Comparison of ENCODE assay signal across 22 cellular contexts in genomic region chrX:56746996-56747395, GRCh38. TPM values are rescaled to one million over a fixed set of nuclear protein-coding genes. Genes with fewer than 3 reads are reported as not detected.
DNase-seq lines count a peak whose midpoint lies in the region; ATAC-seq and TF ChIP-seq lines count a peak whose summit lies in the region.
"Had no signal": no experiment of that assay in that cellular context is flagged by ENCODE, and none has a peak within 500 bp of the region (broad histone marks: within the 10 kb centered on the region; RNA-seq: fewer than 3 reads in every experiment).

No MANE protein-coding gene starts in this region.

- no peaks in the 10 kb centered on the region for H3K9me2 ChIP-seq in hepatocyte (replicated peaks; ENCODE audit: insufficient read depth)

- no peaks in the 10 kb centered on the region for H3K9me3 ChIP-seq in SJSA1 (replicated peaks)
- H3K9me3 ChIP-seq in hepatocyte (ENCODE audit: low read depth): peaks cover 9% of the 10 kb centered on the region
- H3K9me3 ChIP-seq: MG63 had no signal

- H3K4me3 ChIP-seq in SJSA1 (no peak overlapping the region), hepatocyte (no peak overlapping the region)
- H3K4me3 ChIP-seq: MG63, SK-N-MC had no signal

- no peaks in the 10 kb centered on the region for H3K27me3 Mint-ChIP-seq in Calu3 (ENCODE audit: unreplicated experiment)
- H3K27me3 Mint-ChIP-seq: CD4-positive, alpha-beta memory T cell had no signal

- peak overlapping the region; percentile 32 for H3K27ac Mint-ChIP-seq in Calu3 (ENCODE audit: unreplicated experiment)

- H3K4me1 ChIP-seq in SJSA1 (replicated peaks) (peaks cover 16% of the 10 kb centered on the region), hepatocyte (ENCODE audit: insufficient read depth) (no peaks in the 10 kb centered on the region)

- 97% methylated on average over 1 of the region's 1 CpG for WGBS in hepatocyte (ENCODE audit: low lambda C conversion rate, missing lambda C conversion rate)

- CTCF ChIA-PET in Calu3 (lab: Charles Lee): no interaction called here

- no peak overlapping the region for H2AFZ ChIP-seq in hepatocyte

- BruUV-seq in Calu3 (replicated peaks; lab: Mats Ljungman, UMichigan): no TSS peak

- H3K27ac ChIP-seq in SJSA1: 0 out of 2 replicates have a peak overlapping the region, but pooled peaks have one; percentile 26
- no peak overlapping the region for H3K27ac ChIP-seq in hepatocyte
- H3K27ac ChIP-seq: RWPE1, SK-N-MC had no signal

- intact Hi-C loops in Calu3 (cut with micrococcal nuclease; ENCODE audit: unreplicated experiment): no loop called here

- H4K20me1 ChIP-seq in hepatocyte (ENCODE audit: insufficient read depth, poor library complexity, severe bottlenecking): no peaks in the 10 kb centered on the region

- peak; percentile 81 for ATAC-seq in esophagus mucosa
- ATAC-seq: HepG2, Panc1 had no signal

- H3K36me3 Mint-ChIP-seq in Calu3 (ENCODE audit: insufficient read depth, unreplicated experiment): peaks cover 6% of the 10 kb centered on the region

- H3K9me3 Mint-ChIP-seq in Calu3 (ENCODE audit: low read depth, unreplicated experiment): peaks cover 5% of the 10 kb centered on the region

- TF ChIP-seq CTCF in Calu3 (IDR thresholded peaks at IDR 0.05; ENCODE audit: unreplicated experiment) (no peak), hepatocyte (IDR thresholded peaks at IDR 0.05; ENCODE audit: poor library complexity) (no peak)

- H3K36me3 ChIP-seq in SJSA1 (no peaks in the 10 kb centered on the region), hepatocyte (replicated peaks; ENCODE audit: insufficient read depth, low read depth) (peaks cover under 1% of the 10 kb centered on the region)

- DNase-seq in Calu3 (no peak), EH (ENCODE audit: low read depth) (peak; percentile 45), SJSA1 (ENCODE audit: low read depth in 1 of 2, low spot score in 2 of 2) (no peak), NCI-H1048 (lab: John Stamatoyannopoulos, UW) (no peak), hepatocyte (ENCODE audit: low spot score) (no peak), OCI-M2 (lab: John Stamatoyannopoulos, UW; ENCODE audit: unreplicated experiment) (no peak)
- DNase-seq: C1 segment of cervical spinal cord; CD4-positive, alpha-beta memory T cell; COR-L47; GF-D8; Kasumi-1; MG63; NCI-H2029; NCI-H446 treated with DMSO at 0.1 percent for 48 hours; NCI-H526; NCI-H82; SHP77 treated with DMSO at 0.1 percent for 48 hours had no signal

- no peak overlapping the region for H3K4me2 ChIP-seq in hepatocyte

- H3K4me1 Mint-ChIP-seq in Calu3 (ENCODE audit: low read depth, unreplicated experiment): peaks cover 28% of the 10 kb centered on the region

- no peaks in the 10 kb centered on the region for H3K27me3 ChIP-seq in SJSA1 (replicated peaks)
- H3K27me3 ChIP-seq in hepatocyte: no peaks in the 10 kb centered on the region
- H3K27me3 ChIP-seq: MG63 had no signal

- H3K4me3 Mint-ChIP-seq in Calu3 (ENCODE audit: low read depth, unreplicated experiment): no peak overlapping the region

- peaks cover 58% of the 10 kb centered on the region for H3K79me2 ChIP-seq in hepatocyte

RNA-seq across cellular contexts. Expression of gene NBDY, which starts 18.0 kb away (rescaled TPM):
- total RNA-seq in Calu3 (2022): 57.1 and 65.0 TPM in 2 replicates
- total RNA-seq in SJSA1 (2014; rRNA removed; shearing (Covaris generic)): 8.3 and 16.7 TPM in 2 replicates
- total RNA-seq in esophagus mucosa: 34.2 TPM
- total RNA-seq in hepatocyte: 14.4 and 20.4 TPM in 2 replicates
- polyA plus RNA-seq in hepatocyte: 161 and 166 TPM in 2 replicates
